ENCODE assay signal across 2 cellular contexts in genomic region chr13:110027470-110028240, GRCh38.
TF ChIP-seq lines count a peak whose summit lies in the region.

No MANE protein-coding gene starts in this region.

TF ChIP-seq in SK-N-SH treated with all-trans-retinoic acid at 6 μM for 48 hours, 23 proteins besides CTCF, POLR2A, EP300 and RAD21 (continued from another document):
- no peak for TF ChIP-seq CSRNP3 (CRISPR knock-in tag; IDR thresholded peaks at IDR 0.05)
- TF ChIP-seq ISL1 (CRISPR knock-in tag; IDR thresholded peaks at IDR 0.05) = no peak
- no peak for TF ChIP-seq TSHZ2 (CRISPR knock-in tag; IDR thresholded peaks at IDR 0.05)
- TF ChIP-seq ESRRG (CRISPR knock-in tag; IDR thresholded peaks at IDR 0.05) = no peak
- no peak for TF ChIP-seq CSDC2 (CRISPR knock-in tag; IDR thresholded peaks at IDR 0.05)
- TF ChIP-seq ZC3H10 (CRISPR knock-in tag; IDR thresholded peaks at IDR 0.05) = no peak
- TF ChIP-seq PATZ1 (CRISPR knock-in tag; IDR thresholded peaks at IDR 0.05; ENCODE audit: borderline replicate concordance) = no peak
- TF ChIP-seq ZNF8 (CRISPR knock-in tag; IDR thresholded peaks at IDR 0.05) = no peak
- TF ChIP-seq POU6F1 (CRISPR knock-in tag; IDR thresholded peaks at IDR 0.05; ENCODE audit: borderline replicate concordance, low read depth) = no peak
- TF ChIP-seq TOX (CRISPR knock-in tag; IDR thresholded peaks at IDR 0.05; ENCODE audit: borderline replicate concordance) = no peak
- TF ChIP-seq ARNTL (CRISPR knock-in tag; IDR thresholded peaks at IDR 0.05; ENCODE audit: borderline replicate concordance, low read depth) = no peak
- no peak for TF ChIP-seq BACH2 (CRISPR knock-in tag; IDR thresholded peaks at IDR 0.05; ENCODE audit: borderline replicate concordance)
- no peak for TF ChIP-seq GLIS3 (CRISPR knock-in tag; IDR thresholded peaks at IDR 0.05)
- no peak for TF ChIP-seq CREB5 (CRISPR knock-in tag; IDR thresholded peaks at IDR 0.05; ENCODE audit: low read depth)

TF ChIP-seq in WTC11, 78 proteins besides CTCF, POLR2A, EP300 and RAD21 (continued from another document):
- TF ChIP-seq ZNF532 (CRISPR knock-in tag; IDR thresholded peaks at IDR 0.05; ENCODE audit: borderline replicate concordance) (no peak), ZNF423 (CRISPR knock-in tag; IDR thresholded peaks at IDR 0.05) (no peak), ZNF232 (CRISPR knock-in tag; IDR thresholded peaks at IDR 0.05) (no peak), CREB1 (CRISPR knock-in tag; IDR thresholded peaks at IDR 0.05) (no peak), AFF4 (CRISPR knock-in tag; IDR thresholded peaks at IDR 0.05; ENCODE audit: borderline replicate concordance) (no peak), NR3C1 (CRISPR knock-in tag; conservative IDR thresholded peaks at IDR 0.05; ENCODE audit: low read depth) (no peak), E2F1 (CRISPR knock-in tag; IDR thresholded peaks at IDR 0.05) (no peak), ATF2 (CRISPR knock-in tag; IDR thresholded peaks at IDR 0.05; ENCODE audit: borderline replicate concordance, low read depth) (no peak), ZNF396 (CRISPR knock-in tag; IDR thresholded peaks at IDR 0.05; ENCODE audit: borderline replicate concordance) (no peak), ZMAT4 (CRISPR knock-in tag; IDR thresholded peaks at IDR 0.05) (no peak), PREB (CRISPR knock-in tag; IDR thresholded peaks at IDR 0.05; ENCODE audit: borderline replicate concordance) (no peak), ZNF138 (CRISPR knock-in tag; conservative IDR thresholded peaks at IDR 0.05) (no peak), GTF2I (CRISPR knock-in tag; conservative IDR thresholded peaks at IDR 0.05) (no peak), MAX (CRISPR knock-in tag; IDR thresholded peaks at IDR 0.05) (no peak)
